17 cellular contexts compared by ENCODE assay signal in genomic region chr21:16116067-16116466, GRCh38.
DNase-seq lines count a peak whose midpoint lies in the region; ATAC-seq, FAIRE-seq and TF ChIP-seq lines count a peak whose summit lies in the region.
"Had no signal": no experiment of that assay in that cellular context is flagged by ENCODE, and none has a peak within 500 bp of the region (broad histone marks: within the 10 kb centered on the region; RNA-seq: fewer than 3 reads in every experiment).

No MANE protein-coding gene starts in this region.

- no TSS peak for BruUV-seq in Calu3 (replicated peaks; lab: Mats Ljungman, UMichigan)

- H3K27me3 ChIP-seq in adipocyte (replicated peaks; ENCODE audit: control insufficient read depth, insufficient read depth, low read length): no peaks in the 10 kb centered on the region
- H3K27me3 ChIP-seq in skeletal muscle satellite cell (ENCODE audit: control insufficient read depth, insufficient read depth, low read length): no peaks in the 10 kb centered on the region
- H3K27me3 ChIP-seq: SJCRH30 had no signal

- H3K36me3 ChIP-seq in adipocyte (ENCODE audit: control insufficient read depth, insufficient read depth, low read length, severe bottlenecking): no peaks in the 10 kb centered on the region
- no peaks in the 10 kb centered on the region for H3K36me3 ChIP-seq in skeletal muscle satellite cell (ENCODE audit: insufficient read depth, low read length)
- H3K36me3 ChIP-seq in kidney (ENCODE audit: control insufficient read depth in 1 of 2, insufficient read depth in 2 of 2, low read length in 2 of 2): no peaks in the 10 kb centered on the region
- H3K36me3 ChIP-seq: SJCRH30 had no signal

- peak overlapping the region; percentile 83 for H3K27ac ChIP-seq in epithelial cell of prostate
- H3K27ac ChIP-seq in kidney (ENCODE audit: low read depth in 2 of 2, low read length in 2 of 2): no peak overlapping the region
- H3K27ac ChIP-seq: RWPE1, SJCRH30 had no signal

- peak overlapping the region; percentile 75 for H3K4me2 ChIP-seq in skeletal muscle satellite cell (ENCODE audit: low read length)

- intact Hi-C loops in Calu3 (cut with micrococcal nuclease; ENCODE audit: unreplicated experiment): no loop called here
- intact Hi-C loops in kidney (cut with DNase I): no loop called here

- no peak for FAIRE-seq in kidney (lab: Jason Lieb, UNC)
- FAIRE-seq: K562 had no signal

- no peak overlapping the region for H3K4me3 Mint-ChIP-seq in Calu3 (ENCODE audit: low read depth, unreplicated experiment)

- no peak for DNase-seq in Calu3
- peak; percentile 22 for DNase-seq in adipocyte (ENCODE audit: low read depth)
- DNase-seq in epithelial cell of prostate (ENCODE audit: low read depth, low spot score): no peak
- DNase-seq in kidney: no peak
- no peak for DNase-seq in omental fat pad (ENCODE audit: low spot score)
- DNase-seq in GDM1 (lab: John Stamatoyannopoulos, UW): no peak
- DNase-seq: COR-L47, MV-4-11, NCI-H1417, NCI-H187 treated with DMSO at 0.1 percent for 48 hours, NCI-H446 treated with DMSO at 0.1 percent for 48 hours, NCI-H748 treated with DMSO at 0.1 percent for 48 hours, SJCRH30 had no signal

- H3K4me1 Mint-ChIP-seq in Calu3 (ENCODE audit: low read depth, unreplicated experiment): peaks cover 13% of the 10 kb centered on the region

- peak overlapping the region; percentile 45 for H3K27ac Mint-ChIP-seq in Calu3 (ENCODE audit: unreplicated experiment)

- H3K9me3 Mint-ChIP-seq in Calu3 (ENCODE audit: low read depth, unreplicated experiment): no peaks in the 10 kb centered on the region

- H3K4me1 ChIP-seq in adipocyte (ENCODE audit: control insufficient read depth, insufficient read depth, low read length): peaks cover 42% of the 10 kb centered on the region
- H3K4me1 ChIP-seq in skeletal muscle satellite cell (ENCODE audit: control insufficient read depth, insufficient read depth, low read length): peaks cover 50% of the 10 kb centered on the region
- no peaks in the 10 kb centered on the region for H3K4me1 ChIP-seq in kidney (ENCODE audit: control insufficient read depth in 1 of 2, insufficient read depth in 1 of 2, low read depth in 1 of 2, low read length in 2 of 2)

- no peaks in the 10 kb centered on the region for H3K27me3 Mint-ChIP-seq in Calu3 (ENCODE audit: unreplicated experiment)

- no peak for TF ChIP-seq CTCF in Calu3 (IDR thresholded peaks at IDR 0.05; ENCODE audit: unreplicated experiment)
- TF ChIP-seq CTCF in kidney (IDR thresholded peaks at IDR 0.05; ENCODE audit: borderline replicate concordance, extremely low read depth, insufficient read depth): no peak
- no peak for TF ChIP-seq CTCF in omental fat pad (IDR thresholded peaks at IDR 0.05)

- ATAC-seq in omental fat pad (ENCODE audit: low FRiP score): no peak
- ATAC-seq: K562, PC-3 had no signal

- H3K36me3 Mint-ChIP-seq in Calu3 (ENCODE audit: insufficient read depth, unreplicated experiment): peaks cover 6% of the 10 kb centered on the region

- CTCF ChIA-PET in Calu3 (lab: Charles Lee): no interaction called here

- H3K4me3 ChIP-seq in adipocyte (ENCODE audit: low read length): no peak overlapping the region
- no peak overlapping the region for H3K4me3 ChIP-seq in skeletal muscle satellite cell (ENCODE audit: low read length)
- H3K4me3 ChIP-seq in kidney (ENCODE audit: low read length in 2 of 2): no peak overlapping the region
- H3K4me3 ChIP-seq: K562, SJCRH30 had no signal

- H3K9me3 ChIP-seq in adipocyte (ENCODE audit: control insufficient read depth, low read length) (no peaks in the 10 kb centered on the region), skeletal muscle satellite cell (replicated peaks; ENCODE audit: low read length) (no peaks in the 10 kb centered on the region), kidney (ENCODE audit: control insufficient read depth in 1 of 2, low read length in 2 of 2) (no peaks in the 10 kb centered on the region)
- H3K9me3 ChIP-seq: SJCRH30 had no signal

- no peak overlapping the region for H3K9ac ChIP-seq in adipocyte (ENCODE audit: low read length)
- peak overlapping the region; percentile 39 for H3K9ac ChIP-seq in skeletal muscle satellite cell (ENCODE audit: low read depth, low read length)
- H3K9ac ChIP-seq in kidney (ENCODE audit: low read length in 2 of 2): no peak overlapping the region
